ENCODE assay signal across 8 cellular contexts in genomic region chr14:20332386-20332945, GRCh38. TPM values are rescaled to one million over a fixed set of nuclear protein-coding genes. Genes with fewer than 3 reads are reported as not detected.
DNase-seq lines count a peak whose midpoint lies in the region; ATAC-seq and TF ChIP-seq lines count a peak whose summit lies in the region.

No MANE protein-coding gene starts in this region.

- ATAC-seq in HG03571 (IDR thresholded peaks at IDR 0.05; ENCODE audit: unreplicated experiment), result peak; percentile 6

- H3K27me3 ChIP-seq in smooth muscle cell (ENCODE audit: low read depth), result no peaks in the 10 kb centered on the region

- H3K27ac Mint-ChIP-seq in activated T-cell treated with anti-CD3 and anti-CD28 coated beads, Interleukin-2, amount 50 U/mL, for 24 hours, result peak overlapping the region; percentile 97

- no peaks in the 10 kb centered on the region for H3K27me3 Mint-ChIP-seq in activated T-cell treated with anti-CD3 and anti-CD28 coated beads, Interleukin-2, amount 50 U/mL, for 24 hours

- peaks cover 52% of the 10 kb centered on the region for H3K36me3 Mint-ChIP-seq in activated T-cell treated with anti-CD3 and anti-CD28 coated beads, Interleukin-2, amount 50 U/mL, for 24 hours (ENCODE audit: low read depth)

- peaks cover 21% of the 10 kb centered on the region for H4K20me1 ChIP-seq in smooth muscle cell (ENCODE audit: low read depth)

- no peaks in the 10 kb centered on the region for H3K36me3 ChIP-seq in smooth muscle cell (ENCODE audit: low read depth)

- H3K4me3 Mint-ChIP-seq in activated T-cell treated with anti-CD3 and anti-CD28 coated beads, Interleukin-2, amount 50 U/mL, for 24 hours, result peak overlapping the region; percentile 96

- peaks cover 8% of the 10 kb centered on the region for H3K4me1 ChIP-seq in smooth muscle cell (ENCODE audit: low read depth)

- H3K4me3 ChIP-seq in iPS-18c (ENCODE audit: insufficient read depth, low read depth, low read length), result peak overlapping the region; percentile 82
- peak overlapping the region; percentile 73 for H3K4me3 ChIP-seq in smooth muscle cell

- H3K27ac ChIP-seq in adipose tissue (ENCODE audit: low read depth, low read length) (peak overlapping the region; percentile 51), smooth muscle cell (ENCODE audit: low read depth) (peak overlapping the region; percentile 77)

- H3K9ac ChIP-seq in smooth muscle cell (ENCODE audit: low read depth), result peak overlapping the region; percentile 69

- H3K79me2 ChIP-seq in smooth muscle cell (ENCODE audit: low read depth), result peaks cover 52% of the 10 kb centered on the region

- H3K9me3 ChIP-seq in iPS-18c (ENCODE audit: control insufficient read depth, insufficient read depth, low read length) (no peaks in the 10 kb centered on the region), smooth muscle cell (replicated peaks; ENCODE audit: low read depth) (no peaks in the 10 kb centered on the region)

- TF ChIP-seq CTCF in smooth muscle cell (IDR thresholded peaks at IDR 0.05; ENCODE audit: borderline replicate concordance, insufficient read depth, poor library complexity, severe bottlenecking), result no peak

- H3K9me3 Mint-ChIP-seq in activated T-cell treated with anti-CD3 and anti-CD28 coated beads, Interleukin-2, amount 50 U/mL, for 24 hours, result no peaks in the 10 kb centered on the region

- H2AFZ ChIP-seq in smooth muscle cell (ENCODE audit: low read depth), result peak overlapping the region; percentile 64

- peaks cover 55% of the 10 kb centered on the region for H3K4me1 Mint-ChIP-seq in activated T-cell treated with anti-CD3 and anti-CD28 coated beads, Interleukin-2, amount 50 U/mL, for 24 hours (ENCODE audit: low read depth)

- H3K4me2 ChIP-seq in smooth muscle cell, result peak overlapping the region; percentile 92

- 1 to 7% (median 2%) methylated on average over 9 of the region's 9 CpGs for WGBS in adipose tissue, 3 donors
- under 1% methylated on average over 9 of the region's 9 CpGs for WGBS in smooth muscle cell (ENCODE audit: low lambda C conversion rate)

- peaks cover 8% of the 10 kb centered on the region for H3F3A ChIP-seq in smooth muscle cell (ENCODE audit: low read depth)

- DNase-seq in activated T-cell treated with anti-CD3 and anti-CD28 coated beads, Interleukin-2, amount 50 U/mL, for 24 hours, result no peak
- DNase-seq in activated T-cell treated with anti-CD3 and anti-CD28 coated beads for 4 hours, result no peak
- DNase-seq in smooth muscle cell (lab: John Stamatoyannopoulos, UW; ENCODE audit: unreplicated experiment), result no peak
- DNase-seq in activated gamma-delta T cell treated with Interleukin-2 at 50 U/mL for 16 hours, result no peak
- no peak for DNase-seq in activated CD8-positive, alpha-beta memory T cell treated with anti-CD3 and anti-CD28 coated beads, Interleukin-2, amount 50 U/mL, for 4 hours

RNA-seq across cellular contexts. Expression of gene CCNB1IP1, which starts 0.6 kb away (rescaled TPM):
- 10 to 100 TPM; 27.7 to 59.4 (median 40.7) TPM for polyA plus RNA-seq in adipose tissue
- total RNA-seq in smooth muscle cell, result 65.3 and 70.4 TPM in 2 replicates
- 16.3 and 25.6 TPM in 2 replicates for polyA plus RNA-seq in smooth muscle cell

RNA-seq across cellular contexts. Expression of gene PARP2, which starts 11.0 kb away (rescaled TPM):
- 10 to 100 TPM in 2 of 3 donors, 1 to 10 TPM in 1; 8.7 to 16.9 (median 11.0) TPM for polyA plus RNA-seq in adipose tissue
- total RNA-seq in smooth muscle cell, result 24.0 and 29.2 TPM in 2 replicates
- polyA plus RNA-seq in smooth muscle cell, result 37.3 and 38.7 TPM in 2 replicates

RNA-seq across cellular contexts. Expression of gene TTC5, which starts 26.7 kb away (rescaled TPM):
- 10 to 100 TPM in 1 of 3 donors, 1 to 10 TPM in 2; 3.7 to 10.1 (median 5.0) TPM for polyA plus RNA-seq in adipose tissue
- total RNA-seq in smooth muscle cell, result 16.3 and 18.7 TPM in 2 replicates
- 13.4 and 17.9 TPM in 2 replicates for polyA plus RNA-seq in smooth muscle cell
